Comparison of ENCODE assay signal across 2 cellular contexts in the genomic region with DNA sequence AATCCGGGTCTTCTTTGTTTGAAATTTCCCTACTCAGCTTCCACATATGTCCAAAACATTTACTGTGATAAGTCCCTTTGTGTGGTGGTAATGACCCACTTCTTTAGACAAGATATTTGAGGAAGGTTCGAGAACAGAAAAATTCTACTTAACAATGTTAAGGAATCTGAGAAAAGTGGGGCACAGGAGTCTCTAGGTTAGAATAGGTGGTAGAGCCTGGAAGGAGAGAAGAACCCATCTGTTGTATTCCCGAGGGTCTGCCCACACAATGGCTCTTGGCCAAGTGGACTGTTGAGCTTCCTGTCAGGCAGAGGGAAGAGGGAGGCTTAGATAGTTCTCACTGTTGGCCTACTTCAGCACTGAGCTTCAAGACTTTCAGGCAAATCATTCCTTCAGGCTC.
TF ChIP-seq lines count a peak whose summit lies in the region.

No MANE protein-coding gene starts in this region.

TF ChIP-seq in A549, 52 proteins besides CTCF, POLR2A, EP300 and RAD21:
- TF ChIP-seq KDM1A (IDR thresholded peaks at IDR 0.05; ENCODE audit: low read depth) = no peak
- TF ChIP-seq CBX8 (IDR thresholded peaks at IDR 0.05) = no peak
- TF ChIP-seq, protein P1, sequence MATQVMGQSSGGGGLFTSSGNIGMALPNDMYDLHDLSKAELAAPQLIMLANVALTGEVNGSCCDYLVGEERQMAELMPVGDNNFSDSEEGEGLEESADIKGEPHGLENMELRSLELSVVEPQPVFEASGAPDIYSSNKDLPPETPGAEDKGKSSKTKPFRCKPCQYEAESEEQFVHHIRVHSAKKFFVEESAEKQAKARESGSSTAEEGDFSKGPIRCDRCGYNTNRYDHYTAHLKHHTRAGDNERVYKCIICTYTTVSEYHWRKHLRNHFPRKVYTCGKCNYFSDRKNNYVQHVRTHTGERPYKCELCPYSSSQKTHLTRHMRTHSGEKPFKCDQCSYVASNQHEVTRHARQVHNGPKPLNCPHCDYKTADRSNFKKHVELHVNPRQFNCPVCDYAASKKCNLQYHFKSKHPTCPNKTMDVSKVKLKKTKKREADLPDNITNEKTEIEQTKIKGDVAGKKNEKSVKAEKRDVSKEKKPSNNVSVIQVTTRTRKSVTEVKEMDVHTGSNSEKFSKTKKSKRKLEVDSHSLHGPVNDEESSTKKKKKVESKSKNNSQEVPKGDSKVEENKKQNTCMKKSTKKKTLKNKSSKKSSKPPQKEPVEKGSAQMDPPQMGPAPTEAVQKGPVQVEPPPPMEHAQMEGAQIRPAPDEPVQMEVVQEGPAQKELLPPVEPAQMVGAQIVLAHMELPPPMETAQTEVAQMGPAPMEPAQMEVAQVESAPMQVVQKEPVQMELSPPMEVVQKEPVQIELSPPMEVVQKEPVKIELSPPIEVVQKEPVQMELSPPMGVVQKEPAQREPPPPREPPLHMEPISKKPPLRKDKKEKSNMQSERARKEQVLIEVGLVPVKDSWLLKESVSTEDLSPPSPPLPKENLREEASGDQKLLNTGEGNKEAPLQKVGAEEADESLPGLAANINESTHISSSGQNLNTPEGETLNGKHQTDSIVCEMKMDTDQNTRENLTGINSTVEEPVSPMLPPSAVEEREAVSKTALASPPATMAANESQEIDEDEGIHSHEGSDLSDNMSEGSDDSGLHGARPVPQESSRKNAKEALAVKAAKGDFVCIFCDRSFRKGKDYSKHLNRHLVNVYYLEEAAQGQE (IDR thresholded peaks at IDR 0.05) = no peak
- TF ChIP-seq HOXB13 (CRISPR knock-in tag; IDR thresholded peaks at IDR 0.05; ENCODE audit: low read depth) = no peak
- TF ChIP-seq, protein P2, sequence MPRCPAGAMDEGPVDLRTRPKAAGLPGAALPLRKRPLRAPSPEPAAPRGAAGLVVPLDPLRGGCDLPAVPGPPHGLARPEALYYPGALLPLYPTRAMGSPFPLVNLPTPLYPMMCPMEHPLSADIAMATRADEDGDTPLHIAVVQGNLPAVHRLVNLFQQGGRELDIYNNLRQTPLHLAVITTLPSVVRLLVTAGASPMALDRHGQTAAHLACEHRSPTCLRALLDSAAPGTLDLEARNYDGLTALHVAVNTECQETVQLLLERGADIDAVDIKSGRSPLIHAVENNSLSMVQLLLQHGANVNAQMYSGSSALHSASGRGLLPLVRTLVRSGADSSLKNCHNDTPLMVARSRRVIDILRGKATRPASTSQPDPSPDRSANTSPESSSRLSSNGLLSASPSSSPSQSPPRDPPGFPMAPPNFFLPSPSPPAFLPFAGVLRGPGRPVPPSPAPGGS (IDR thresholded peaks at IDR 0.05) = no peak
TF ChIP-seq in A549: peak in this region for 0.

TF ChIP-seq in endothelial cell of umbilical vein, 7 proteins besides CTCF, POLR2A, EP300 and RAD21:
- no peak for TF ChIP-seq FOS (IDR thresholded peaks at IDR 0.05; ENCODE audit: borderline replicate concordance, insufficient read depth, low read length)
- TF ChIP-seq JUN (IDR thresholded peaks at IDR 0.05; ENCODE audit: borderline replicate concordance, insufficient read depth, insufficient read length, low read depth) = no peak
- TF ChIP-seq POLR2AphosphoS5 (IDR thresholded peaks at IDR 0.05; ENCODE audit: insufficient read depth, low read depth, low read length) = no peak
- no peak for TF ChIP-seq MYC (IDR thresholded peaks at IDR 0.05; ENCODE audit: low read depth, low read length)
- no peak for TF ChIP-seq GATA2 (IDR thresholded peaks at IDR 0.05; ENCODE audit: insufficient read depth, insufficient read length, low read depth, low read length)
- no peak for TF ChIP-seq EZH2 (IDR thresholded peaks at IDR 0.05; ENCODE audit: borderline replicate concordance, low read depth, low read length, severe bottlenecking)
- TF ChIP-seq, protein P3, sequence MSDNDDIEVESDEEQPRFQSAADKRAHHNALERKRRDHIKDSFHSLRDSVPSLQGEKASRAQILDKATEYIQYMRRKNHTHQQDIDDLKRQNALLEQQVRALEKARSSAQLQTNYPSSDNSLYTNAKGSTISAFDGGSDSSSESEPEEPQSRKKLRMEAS (IDR thresholded peaks at IDR 0.05; ENCODE audit: insufficient read depth, insufficient read length) = no peak
